Comparison of ENCODE assay signal across 11 cellular contexts in the genomic region with DNA sequence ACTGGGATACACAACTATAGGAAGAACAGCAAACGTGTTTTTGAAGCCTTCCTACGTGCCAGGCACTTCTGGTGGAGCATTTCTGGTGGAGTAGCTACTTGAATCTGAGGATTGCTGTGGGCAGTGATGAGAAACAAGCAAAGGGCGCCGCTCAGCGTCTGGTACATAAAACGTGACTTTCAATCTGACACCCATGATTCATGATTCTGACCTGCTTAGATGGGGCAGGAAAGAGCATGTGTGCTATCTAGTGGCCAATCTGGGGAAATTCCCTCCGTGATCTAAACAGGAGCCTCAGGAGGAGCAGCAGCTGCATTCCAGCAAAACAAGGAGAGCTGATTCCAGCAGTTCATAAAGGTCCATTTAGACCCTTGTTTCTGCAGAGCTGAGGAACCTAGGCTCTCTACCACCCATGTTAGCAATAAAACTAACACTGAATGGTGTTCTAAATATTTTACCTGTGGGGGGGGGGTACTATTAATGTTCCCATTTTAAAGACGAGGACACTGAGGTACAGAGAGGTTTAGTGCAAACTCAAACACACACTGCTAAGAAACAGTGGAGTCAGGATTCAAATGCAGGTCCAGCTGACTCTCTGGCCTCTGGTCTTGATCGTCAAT. TPM values are rescaled to one million over a fixed set of nuclear protein-coding genes. Genes with fewer than 3 reads are reported as not detected.
DNase-seq lines count a peak whose midpoint lies in the region; ATAC-seq, FAIRE-seq and TF ChIP-seq lines count a peak whose summit lies in the region.
"Had no signal": no experiment of that assay in that cellular context is flagged by ENCODE, and none has a peak within 500 bp of the region (broad histone marks: within the 10 kb centered on the region; RNA-seq: fewer than 3 reads in every experiment).

No MANE protein-coding gene starts in this region.

- FAIRE-seq in pancreas (lab: Jason Lieb, UNC) = no peak

- no peaks in the 10 kb centered on the region for H3K9me3 ChIP-seq in pancreas
- H3K9me3 ChIP-seq: suprapubic skin had no signal

- H3K4me3 Mint-ChIP-seq in activated T-cell treated with anti-CD3 and anti-CD28 coated beads, Interleukin-2, amount 50 U/mL, for 4 hours = no peak overlapping the region
- no peak overlapping the region for H3K4me3 Mint-ChIP-seq in activated T-cell treated with anti-CD3 and anti-CD28 coated beads, Interleukin-2, amount 50 U/mL, for 24 hours

- no peaks in the 10 kb centered on the region for H3K27me3 ChIP-seq in pancreas

- ATAC-seq in activated T-cell treated with anti-CD3 and anti-CD28 coated beads, Interleukin-2, amount 50 U/mL, for 4 hours = peak; percentile 46 to 65
- ATAC-seq in HG02571 (IDR thresholded peaks at IDR 0.05; ENCODE audit: unreplicated experiment) = peak; percentile 53
- ATAC-seq in pancreas = peak in 3 of 4 donors; percentile 74 to 84 (median 84)
- no peak for ATAC-seq in HG03095 (IDR thresholded peaks at IDR 0.05; ENCODE audit: unreplicated experiment)

- no peak overlapping the region for H3K27ac ChIP-seq in pancreas
- H3K27ac ChIP-seq: suprapubic skin had no signal

- H3K4me1 Mint-ChIP-seq in activated T-cell treated with anti-CD3 and anti-CD28 coated beads, Interleukin-2, amount 50 U/mL, for 4 hours (ENCODE audit: low read depth) = no peaks in the 10 kb centered on the region
- H3K4me1 Mint-ChIP-seq in activated T-cell treated with anti-CD3 and anti-CD28 coated beads, Interleukin-2, amount 50 U/mL, for 24 hours (ENCODE audit: low read depth) = peaks cover 5% of the 10 kb centered on the region

- H3K27me3 Mint-ChIP-seq in activated T-cell treated with anti-CD3 and anti-CD28 coated beads, Interleukin-2, amount 50 U/mL, for 4 hours (ENCODE audit: low read depth) = peaks cover 9% of the 10 kb centered on the region
- peaks cover 34% of the 10 kb centered on the region for H3K27me3 Mint-ChIP-seq in activated T-cell treated with anti-CD3 and anti-CD28 coated beads, Interleukin-2, amount 50 U/mL, for 24 hours

- H3K9me3 Mint-ChIP-seq in activated T-cell treated with anti-CD3 and anti-CD28 coated beads, Interleukin-2, amount 50 U/mL, for 4 hours = no peaks in the 10 kb centered on the region
- no peaks in the 10 kb centered on the region for H3K9me3 Mint-ChIP-seq in activated T-cell treated with anti-CD3 and anti-CD28 coated beads, Interleukin-2, amount 50 U/mL, for 24 hours

- WGBS in pancreas, 2 donors = 11 to 14% methylated on average over 9 of the region's 9 CpGs

- DNase-seq in activated T-cell treated with anti-CD3 and anti-CD28 coated beads, Interleukin-2, amount 50 U/mL, for 4 hours = no peak
- DNase-seq in activated T-cell treated with anti-CD3 and anti-CD28 coated beads, Interleukin-2, amount 50 U/mL, for 24 hours = no peak
- DNase-seq in NCI-H1694 (lab: John Stamatoyannopoulos, UW) (peak; percentile 82), SKM-1 (lab: John Stamatoyannopoulos, UW; ENCODE audit: unreplicated experiment) (peak; percentile 18), fibroblast of the conjunctiva (ENCODE audit: low read depth) (peak; percentile 3), pancreas (peak in 2 of 6 donors; percentile 7 to 26)

- no peaks in the 10 kb centered on the region for H3K36me3 ChIP-seq in pancreas
- H3K36me3 ChIP-seq: suprapubic skin had no signal

- intact Hi-C loops in pancreas (cut with DNase I) = no loop called here

- no peak overlapping the region for H3K4me3 ChIP-seq in pancreas
- H3K4me3 ChIP-seq: suprapubic skin had no signal

- H3K4me1 ChIP-seq in pancreas = peaks cover 0 to 8% (median 4%) of the 10 kb centered on the region in 3 donors

- TF ChIP-seq CTCF in pancreas (IDR thresholded peaks at IDR 0.05) = no peak

- H3K36me3 Mint-ChIP-seq in activated T-cell treated with anti-CD3 and anti-CD28 coated beads, Interleukin-2, amount 50 U/mL, for 4 hours (ENCODE audit: insufficient read depth) = no peaks in the 10 kb centered on the region
- H3K36me3 Mint-ChIP-seq in activated T-cell treated with anti-CD3 and anti-CD28 coated beads, Interleukin-2, amount 50 U/mL, for 24 hours (ENCODE audit: low read depth) = no peaks in the 10 kb centered on the region
- H3K36me3 Mint-ChIP-seq: CD4-positive, alpha-beta memory T cell had no signal

- no peak overlapping the region for H3K27ac Mint-ChIP-seq in activated T-cell treated with anti-CD3 and anti-CD28 coated beads, Interleukin-2, amount 50 U/mL, for 24 hours

RNA-seq across cellular contexts. Expression of a gene that starts 37.8 kb away (rescaled TPM):
- total RNA-seq in activated T-cell treated with anti-CD3 and anti-CD28 coated beads, Interleukin-2, amount 50 U/mL, for 4 hours = under 1 TPM; 0.32 to 0.71 (median 0.46) TPM
- total RNA-seq in pancreas = 10 to 100 TPM in 4 of 6 donors, 1 to 10 TPM in 2; 5.9 to 27.4 (median 11.5) TPM
- polyA plus RNA-seq in pancreas = 10 to 100 TPM; 42.0 to 89.3 TPM
- total RNA-seq: CD4-positive, alpha-beta memory T cell; dermis microvascular lymphatic vessel endothelial cell had no signal
- polyA plus RNA-seq: CD4-positive, alpha-beta memory T cell had no signal

Comparison
In these comparisons a context has a peak if more than half of its experiments do, and no peak if none do; other contexts are left out.
1. DNase-seq: peak in NCI-H1694 (single experiment), SKM-1 (single experiment) and fibroblast of the conjunctiva (single experiment); none in activated T-cell treated with anti-CD3 and anti-CD28 coated beads, Interleukin-2, amount 50 U/mL, for 4 hours (single experiment) and activated T-cell treated with anti-CD3 and anti-CD28 coated beads, Interleukin-2, amount 50 U/mL, for 24 hours (single experiment).
2. RNA of a gene that starts 37.8 kb away (total RNA-seq): 5.9 to 27.4 TPM in pancreas; 0.32 to 0.71 TPM in activated T-cell treated with anti-CD3 and anti-CD28 coated beads, Interleukin-2, amount 50 U/mL, for 4 hours; every median in the first group is over 4 times any median in the second.